8 cellular contexts compared by ENCODE assay signal in genomic region chr11:118434123-118434552, GRCh38. TPM values are rescaled to one million over a fixed set of nuclear protein-coding genes. Genes with fewer than 3 reads are reported as not detected.
A peak's percentile ranks its signal among the peaks of the same experiment; 100 is the strongest.
DNase-seq lines count a peak whose midpoint lies in the region; ATAC-seq and TF ChIP-seq lines count a peak whose summit lies in the region.

No MANE protein-coding gene starts in this region.

- H4K91ac ChIP-seq in mesenchymal stem cell (ENCODE audit: low read length): no peak overlapping the region

- no peak overlapping the region for H3K14ac ChIP-seq in mesenchymal stem cell (ENCODE audit: low read length in 2 of 2)

- TF ChIP-seq CTCF in astrocyte of the cerebellum (IDR thresholded peaks at IDR 0.05; ENCODE audit: low read depth, low read length, missing control alignments) (no peak), omental fat pad (IDR thresholded peaks at IDR 0.05) (no peak)

- peak; percentile 35 for DNase-seq in HuH-7.5 (ENCODE audit: low spot score)
- DNase-seq in astrocyte of the cerebellum (ENCODE audit: low read depth): no peak
- no peak for DNase-seq in mesenchymal stem cell
- no peak for DNase-seq in omental fat pad (ENCODE audit: low spot score)
- DNase-seq in iPS-NIHi11 (ENCODE audit: low spot score): no peak
- DNase-seq in stimulated activated CD4-positive, alpha-beta T cell treated with anti-CD3 and anti-CD28 coated beads, Interleukin-4, amount 100 ng/mL, for 4 hours: no peak

- H2BK5ac ChIP-seq in mesenchymal stem cell (ENCODE audit: low read depth, low read length, poor library complexity, severe bottlenecking): no peak overlapping the region

- no peak overlapping the region for H2BK15ac ChIP-seq in mesenchymal stem cell (ENCODE audit: low read depth, poor library complexity, severe bottlenecking)

- H4K20me1 ChIP-seq in BLaER1: peaks cover 26% of the 10 kb centered on the region

- ATAC-seq in omental fat pad (ENCODE audit: low FRiP score) (no peak), GM21825 (IDR thresholded peaks at IDR 0.05; ENCODE audit: unreplicated experiment) (no peak)

- no peak overlapping the region for H3K23ac ChIP-seq in mesenchymal stem cell (ENCODE audit: low read length in 2 of 2)

- no peak overlapping the region for H4K8ac ChIP-seq in mesenchymal stem cell (ENCODE audit: low read length)

- WGBS in mesenchymal stem cell: 0% methylated on average over 6 of the region's 9 CpGs

- H3K4me3 ChIP-seq in BLaER1: peak overlapping the region; percentile 100
- H3K4me3 ChIP-seq in astrocyte of the cerebellum (ENCODE audit: low read depth, low read length): peak overlapping the region; percentile 93
- H3K4me3 ChIP-seq in mesenchymal stem cell (ENCODE audit: insufficient read depth in 1 of 2, low read depth in 1 of 2, low read length in 2 of 2): peak overlapping the region in 1 of 2 experiments; percentile 85

- H3K9ac ChIP-seq in BLaER1 (peak overlapping the region; percentile 82), mesenchymal stem cell (ENCODE audit: low read length) (peak overlapping the region; percentile 74)

- H3K27me3 ChIP-seq in BLaER1 (no peaks in the 10 kb centered on the region), mesenchymal stem cell (ENCODE audit: control insufficient read depth in 1 of 2, insufficient read depth in 1 of 2, low read length in 2 of 2) (no peaks in the 10 kb centered on the region)

- no peaks in the 10 kb centered on the region for H3K79me1 ChIP-seq in mesenchymal stem cell (replicated peaks; ENCODE audit: low read length, poor library complexity, severe bottlenecking)

- H2AFZ ChIP-seq in mesenchymal stem cell (ENCODE audit: low read depth, low read length): no peak overlapping the region

- no peak overlapping the region for H3K18ac ChIP-seq in mesenchymal stem cell (ENCODE audit: low read depth in 1 of 2, low read length in 2 of 2)

- H3K27ac ChIP-seq in BLaER1: peak overlapping the region; percentile 92
- H3K27ac ChIP-seq in mesenchymal stem cell (ENCODE audit: low read length, poor library complexity, severe bottlenecking): no peak overlapping the region

- no peaks in the 10 kb centered on the region for H3K9me3 ChIP-seq in BLaER1
- no peaks in the 10 kb centered on the region for H3K9me3 ChIP-seq in mesenchymal stem cell (ENCODE audit: control insufficient read depth, low read length)

- peaks cover 29% of the 10 kb centered on the region for H3K4me1 ChIP-seq in BLaER1
- peaks cover 5% of the 10 kb centered on the region for H3K4me1 ChIP-seq in mesenchymal stem cell (ENCODE audit: control insufficient read depth, insufficient read depth, low read depth, low read length)

- in situ Hi-C loops in astrocyte of the cerebellum (cut with HindIII; ENCODE audit: low sequenced_read_pairs): no loop called here

- no peak overlapping the region for H3K4ac ChIP-seq in mesenchymal stem cell (ENCODE audit: low read depth in 1 of 2, low read length in 2 of 2)

- H2BK120ac ChIP-seq in mesenchymal stem cell (ENCODE audit: low read depth, low read length): no peak overlapping the region

- H3K4me2 ChIP-seq in BLaER1: peak overlapping the region; percentile 89
- H3K4me2 ChIP-seq in mesenchymal stem cell (ENCODE audit: low read length, poor library complexity, severe bottlenecking): peak overlapping the region; percentile 93

- no peaks in the 10 kb centered on the region for H3K36me3 ChIP-seq in BLaER1
- no peaks in the 10 kb centered on the region for H3K36me3 ChIP-seq in mesenchymal stem cell (ENCODE audit: control insufficient read depth in 1 of 2, insufficient read depth in 2 of 2, low read depth in 1 of 2, low read length in 2 of 2)

- H2BK12ac ChIP-seq in mesenchymal stem cell (ENCODE audit: low read length in 2 of 2): no peak overlapping the region

- no peak overlapping the region for H2AK5ac ChIP-seq in mesenchymal stem cell (ENCODE audit: low read length, severe bottlenecking)

RNA-seq across cellular contexts. Expression of gene KMT2A, which starts 2.2 kb away (rescaled TPM):
- 10.2 TPM for polyA plus RNA-seq in mesenchymal stem cell (2013, experiment 1 of 2)
- polyA plus RNA-seq in mesenchymal stem cell (2013, experiment 2 of 2): 9.5 TPM
- 10 to 100 TPM; 39.3 to 84.8 (median 51.9) TPM for total RNA-seq in omental fat pad

RNA-seq across cellular contexts. Expression of gene ATP5MG, which starts 32.7 kb away (rescaled TPM):
- 757 TPM for polyA plus RNA-seq in mesenchymal stem cell (2013, experiment 1 of 2)
- 746 TPM for polyA plus RNA-seq in mesenchymal stem cell (2013, experiment 2 of 2)
- total RNA-seq in omental fat pad: 10 to 100 TPM; 38.1 to 57.1 (median 51.9) TPM
